11 cellular contexts compared by ENCODE assay signal in the genomic region with DNA sequence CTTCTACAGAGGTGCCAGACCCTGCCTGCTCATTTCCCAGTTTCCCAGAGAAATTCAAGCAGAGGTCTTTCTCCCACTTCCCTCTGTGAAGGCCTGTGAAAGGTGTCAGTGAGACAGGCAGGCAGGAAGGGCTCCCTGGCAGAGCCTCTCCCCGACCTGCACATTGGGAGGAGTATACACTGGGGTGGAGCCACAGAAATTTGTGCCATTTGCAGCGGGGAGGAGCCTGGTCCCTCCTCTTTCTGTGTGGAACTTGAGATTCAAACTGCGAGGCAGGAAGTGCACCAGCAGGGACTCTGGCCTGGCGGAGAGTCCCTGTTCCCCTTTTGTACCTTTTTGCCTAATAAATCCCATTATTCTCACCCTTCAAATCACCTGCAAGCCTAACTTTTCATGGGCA. TPM values are rescaled to one million over a fixed set of nuclear protein-coding genes. Genes with fewer than 3 reads are reported as not detected.
DNase-seq lines count a peak whose midpoint lies in the region; ATAC-seq and TF ChIP-seq lines count a peak whose summit lies in the region.
"Had no signal": no experiment of that assay in that cellular context is flagged by ENCODE, and none has a peak within 500 bp of the region (broad histone marks: within the 10 kb centered on the region; RNA-seq: fewer than 3 reads in every experiment).

No MANE protein-coding gene starts in this region.

- peak; percentile 79 for ATAC-seq in HG03135 (IDR thresholded peaks at IDR 0.05; ENCODE audit: unreplicated experiment)
- ATAC-seq in activated CD8-positive, alpha-beta T cell treated with anti-CD3 and anti-CD28 coated beads for 36 hours = peak; percentile 83

- POLR2A ChIA-PET in activated CD8-positive, alpha-beta T cell treated with anti-CD3 and anti-CD28 coated beads for 36 hours (lab: Charles Lee) = no interaction called here

- DNase-seq in stimulated activated CD4-positive, alpha-beta T cell treated with anti-CD3 and anti-CD28 coated beads, Interleukin-15, amount 100 ng/mL, for 24 hours = peak; percentile 33
- no peak for DNase-seq in stimulated activated CD4-positive, alpha-beta T cell treated with anti-CD3 and anti-CD28 coated beads, Interleukin-4, amount 100 ng/mL, for 4 hours
- DNase-seq in activated CD8-positive, alpha-beta T cell treated with anti-CD3 and anti-CD28 coated beads for 36 hours = peak; percentile 29
- DNase-seq in effector CD8-positive, alpha-beta T cell (lab: John Stamatoyannopoulos, UW) = no peak
- DNase-seq in erythroblast (lab: John Stamatoyannopoulos, UW) = no peak
- no peak for DNase-seq in smooth muscle cell (lab: John Stamatoyannopoulos, UW; ENCODE audit: unreplicated experiment)
- no peak for DNase-seq in NCI-H2196 treated with DMSO at 0.1 percent for 48 hours (lab: John Stamatoyannopoulos, UW; ENCODE audit: unreplicated experiment)

- H3K27me3 Mint-ChIP-seq in activated CD8-positive, alpha-beta T cell treated with anti-CD3 and anti-CD28 coated beads for 36 hours = no peaks in the 10 kb centered on the region

- H3K4me3 ChIP-seq in smooth muscle cell = no peak overlapping the region

- 39% methylated on average over 4 of the region's 4 CpGs for WGBS in smooth muscle cell (ENCODE audit: low lambda C conversion rate)

- H2AFZ ChIP-seq in smooth muscle cell (ENCODE audit: low read depth) = no peak overlapping the region

- TF ChIP-seq CTCF in activated CD8-positive, alpha-beta T cell treated with anti-CD3 and anti-CD28 coated beads for 36 hours (IDR thresholded peaks at IDR 0.05) = no peak
- no peak for TF ChIP-seq CTCF in smooth muscle cell (IDR thresholded peaks at IDR 0.05; ENCODE audit: borderline replicate concordance, insufficient read depth, poor library complexity, severe bottlenecking)

- no peak overlapping the region for H3K9ac ChIP-seq in smooth muscle cell (ENCODE audit: low read depth)

- H3K27ac Mint-ChIP-seq in activated CD8-positive, alpha-beta T cell treated with anti-CD3 and anti-CD28 coated beads for 36 hours = no peak overlapping the region
- H3K27ac Mint-ChIP-seq: IgD-negative memory B cell; stimulated activated naive CD8-positive, alpha-beta T cell treated with anti-CD3 and anti-CD28 coated beads, Interleukin-15, Interleukin-2, amounts not matched to agents 100 ng/mL and 50 ng/mL, for 24 hours had no signal

- intact Hi-C loops in activated CD8-positive, alpha-beta T cell treated with anti-CD3 and anti-CD28 coated beads for 36 hours (cut with micrococcal nuclease) = no loop called here

- no peaks in the 10 kb centered on the region for H3K9me3 Mint-ChIP-seq in activated CD8-positive, alpha-beta T cell treated with anti-CD3 and anti-CD28 coated beads for 36 hours
- H3K9me3 Mint-ChIP-seq: IgD-negative memory B cell; neural crest cell; stimulated activated naive CD8-positive, alpha-beta T cell treated with anti-CD3 and anti-CD28 coated beads, Interleukin-15, Interleukin-2, amounts not matched to agents 100 ng/mL and 50 ng/mL, for 24 hours had no signal

- H3K27ac ChIP-seq in smooth muscle cell (ENCODE audit: low read depth) = no peak overlapping the region

- CTCF ChIA-PET in activated CD8-positive, alpha-beta T cell treated with anti-CD3 and anti-CD28 coated beads for 36 hours (lab: Charles Lee) = no interaction called here

- H3K4me1 ChIP-seq in smooth muscle cell (ENCODE audit: low read depth) = no peaks in the 10 kb centered on the region

- no peak overlapping the region for H3K4me3 Mint-ChIP-seq in activated CD8-positive, alpha-beta T cell treated with anti-CD3 and anti-CD28 coated beads for 36 hours
- H3K4me3 Mint-ChIP-seq: neural crest cell; stimulated activated naive CD8-positive, alpha-beta T cell treated with anti-CD3 and anti-CD28 coated beads, Interleukin-15, Interleukin-2, amounts not matched to agents 100 ng/mL and 50 ng/mL, for 24 hours had no signal

- no peaks in the 10 kb centered on the region for H3K36me3 Mint-ChIP-seq in activated CD8-positive, alpha-beta T cell treated with anti-CD3 and anti-CD28 coated beads for 36 hours (ENCODE audit: low read depth)
- H3K36me3 Mint-ChIP-seq: IgD-negative memory B cell had no signal

- no peaks in the 10 kb centered on the region for H3K79me2 ChIP-seq in smooth muscle cell (ENCODE audit: low read depth)

- H3K4me2 ChIP-seq in smooth muscle cell = no peak overlapping the region

- no peaks in the 10 kb centered on the region for H3K27me3 ChIP-seq in smooth muscle cell (ENCODE audit: low read depth)

- no peaks in the 10 kb centered on the region for H3K9me3 ChIP-seq in smooth muscle cell (replicated peaks; ENCODE audit: low read depth)

- peaks cover 4% of the 10 kb centered on the region for H3F3A ChIP-seq in smooth muscle cell (ENCODE audit: low read depth)

- no peak for TF ChIP-seq POLR2A in erythroblast (IDR thresholded peaks at IDR 0.05; ENCODE audit: low read length)

- no peaks in the 10 kb centered on the region for H4K20me1 ChIP-seq in smooth muscle cell (ENCODE audit: low read depth)

- H3K4me1 Mint-ChIP-seq in activated CD8-positive, alpha-beta T cell treated with anti-CD3 and anti-CD28 coated beads for 36 hours (ENCODE audit: low read depth) = no peaks in the 10 kb centered on the region
- H3K4me1 Mint-ChIP-seq: IgD-negative memory B cell had no signal

- no peaks in the 10 kb centered on the region for H3K36me3 ChIP-seq in smooth muscle cell (ENCODE audit: low read depth)

RNA-seq across cellular contexts. Expression of gene OPN4, which starts 54.6 kb away (rescaled TPM):
- not detected for total RNA-seq in activated CD8-positive, alpha-beta T cell treated with anti-CD3 and anti-CD28 coated beads for 36 hours
- total RNA-seq in smooth muscle cell = not detected in 2 replicates
- polyA plus RNA-seq in smooth muscle cell = not detected in 2 replicates
- total RNA-seq: neural crest cell had no signal
- polyA plus RNA-seq: IgD-negative memory B cell had no signal

Comparison
In these comparisons a context has a peak if more than half of its experiments do, and no peak if none do; other contexts are left out.
1. DNase-seq: peak in stimulated activated CD4-positive, alpha-beta T cell treated with anti-CD3 and anti-CD28 coated beads, Interleukin-15, amount 100 ng/mL, for 24 hours (single experiment) and activated CD8-positive, alpha-beta T cell treated with anti-CD3 and anti-CD28 coated beads for 36 hours (single experiment); none in stimulated activated CD4-positive, alpha-beta T cell treated with anti-CD3 and anti-CD28 coated beads, Interleukin-4, amount 100 ng/mL, for 4 hours (0 of 2), effector CD8-positive, alpha-beta T cell (single experiment), erythroblast (0 of 2), smooth muscle cell (single experiment) and NCI-H2196 treated with DMSO at 0.1 percent for 48 hours (single experiment).